Comparison of ENCODE assay signal across 12 cellular contexts in genomic region chr6:129312865-129313264, GRCh38.
DNase-seq lines count a peak whose midpoint lies in the region; ATAC-seq and TF ChIP-seq lines count a peak whose summit lies in the region.
"Had no signal": no experiment of that assay in that cellular context is flagged by ENCODE, and none has a peak within 500 bp of the region (broad histone marks: within the 10 kb centered on the region; RNA-seq: fewer than 3 reads in every experiment).

No MANE protein-coding gene starts in this region.

- no peaks in the 10 kb centered on the region for H3K36me3 ChIP-seq in brain microvascular endothelial cell (replicated peaks)
- H3K36me3 ChIP-seq in BE2C = no peaks in the 10 kb centered on the region

- in situ Hi-C loops in brain microvascular endothelial cell (cut with HindIII; ENCODE audit: low pct_ligation_motif_present, low sequenced_read_pairs) = no loop called here

- no peak for ATAC-seq in T-helper 17 cell

- no peak overlapping the region for H3K4me3 ChIP-seq in AG04449 (ENCODE audit: low read depth, low read length)
- no peak overlapping the region for H3K4me3 ChIP-seq in brain microvascular endothelial cell (ENCODE audit: low read depth, low read length)
- no peak overlapping the region for H3K4me3 ChIP-seq in BE2C (ENCODE audit: low read depth, low read length)

- no peaks in the 10 kb centered on the region for H3K27me3 Mint-ChIP-seq in T-helper 17 cell

- no peak overlapping the region for H3K4me3 Mint-ChIP-seq in T-helper 17 cell
- H3K4me3 Mint-ChIP-seq: CD4-positive, alpha-beta memory T cell had no signal

- no peaks in the 10 kb centered on the region for H3K27me3 ChIP-seq in brain microvascular endothelial cell (replicated peaks)
- no peaks in the 10 kb centered on the region for H3K27me3 ChIP-seq in BE2C

- POLR2A ChIA-PET in AG04449 (lab: Yijun Ruan, JAX) = no interaction called here

- no peak overlapping the region for H3K27ac Mint-ChIP-seq in T-helper 17 cell
- H3K27ac Mint-ChIP-seq: CD4-positive, alpha-beta memory T cell had no signal

- no peaks in the 10 kb centered on the region for H3K4me1 ChIP-seq in BE2C

- TF ChIP-seq CTCF in AG04449 (IDR thresholded peaks at IDR 0.05; ENCODE audit: insufficient read depth, low read length, missing control alignments) = no peak
- no peak for TF ChIP-seq CTCF in brain microvascular endothelial cell (IDR thresholded peaks at IDR 0.05; ENCODE audit: low read depth, low read length, missing control alignments)
- TF ChIP-seq CTCF in BE2C (IDR thresholded peaks at IDR 0.05; ENCODE audit: low read depth, low read length) = no peak

- CTCF ChIA-PET in AG04449 (lab: Yijun Ruan, JAX) = interaction anchor here (0.7 kb wide), 1 partner anchor 58 kb away, joined by 3 read pairs; no protein-coding TSS in a partner anchor

- peaks cover 6% of the 10 kb centered on the region for H3K36me3 Mint-ChIP-seq in T-helper 17 cell (ENCODE audit: low read depth)

- no peaks in the 10 kb centered on the region for H3K9me3 ChIP-seq in BE2C
- no peaks in the 10 kb centered on the region for H3K9me3 ChIP-seq in T-helper 17 cell (ENCODE audit: control insufficient read depth, low read length, poor library complexity, severe bottlenecking)

- peaks cover 4% of the 10 kb centered on the region for H3K4me1 Mint-ChIP-seq in T-helper 17 cell
- H3K4me1 Mint-ChIP-seq: CD4-positive, alpha-beta memory T cell had no signal

- peak; percentile 54 for DNase-seq in AG04449 (ENCODE audit: low read depth, low spot score)
- peak; percentile 29 for DNase-seq in HPDE6-E6E7 (ENCODE audit: extremely low spot score)
- DNase-seq in brain microvascular endothelial cell = peak; percentile 80
- peak; percentile 25 for DNase-seq in iPS-NIHi11 (ENCODE audit: low spot score)
- no peak for DNase-seq in BE2C
- no peak for DNase-seq in stimulated activated CD4-positive, alpha-beta T cell treated with anti-CD3 and anti-CD28 coated beads, Interleukin-4, amount 100 ng/mL, for 4 hours
- no peak for DNase-seq in T-helper 17 cell
- DNase-seq in activated CD8-positive, alpha-beta memory T cell treated with anti-CD3 and anti-CD28 coated beads for 24 hours = no peak
- DNase-seq: caudate nucleus; CD4-positive, alpha-beta memory T cell; NCI-H1105; stimulated activated naive CD4-positive, alpha-beta T cell had no signal

- no peak overlapping the region for H3K27ac ChIP-seq in brain microvascular endothelial cell

Comparison
In these comparisons a context has a peak if more than half of its experiments do, and no peak if none do; other contexts are left out.
1. DNase-seq: peak in AG04449 (single experiment), HPDE6-E6E7 (single experiment), brain microvascular endothelial cell (single experiment) and iPS-NIHi11 (single experiment); none in BE2C (single experiment), stimulated activated CD4-positive, alpha-beta T cell treated with anti-CD3 and anti-CD28 coated beads, Interleukin-4, amount 100 ng/mL, for 4 hours (0 of 2), T-helper 17 cell (0 of 3) and activated CD8-positive, alpha-beta memory T cell treated with anti-CD3 and anti-CD28 coated beads for 24 hours (single experiment).